ENCODE assay signal across 19 cellular contexts in the genomic region with DNA sequence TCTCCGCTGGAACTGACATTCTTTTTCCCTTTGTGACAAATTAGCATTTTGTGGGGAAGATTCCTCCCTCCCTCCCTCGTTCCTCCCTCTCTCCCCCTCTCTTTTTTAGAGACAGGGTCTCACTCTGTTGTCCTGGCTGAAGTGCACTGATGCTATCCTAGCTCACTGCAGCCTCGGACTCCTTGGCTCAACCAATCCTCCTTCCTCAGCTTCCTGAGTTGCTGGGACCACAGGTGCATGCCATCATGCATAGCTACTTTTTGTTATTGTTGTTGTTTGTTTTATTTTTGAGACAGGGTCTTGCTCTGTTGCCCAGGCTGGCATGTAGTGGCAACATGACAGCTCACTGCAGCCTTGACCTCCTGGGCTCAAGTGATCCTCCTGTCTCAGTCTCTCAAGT. TPM values are rescaled to one million over a fixed set of nuclear protein-coding genes. Genes with fewer than 3 reads are reported as not detected.
DNase-seq lines count a peak whose midpoint lies in the region; ATAC-seq, FAIRE-seq and TF ChIP-seq lines count a peak whose summit lies in the region.
"Had no signal": no experiment of that assay in that cellular context is flagged by ENCODE, and none has a peak within 500 bp of the region (broad histone marks: within the 10 kb centered on the region; RNA-seq: fewer than 3 reads in every experiment).

No MANE protein-coding gene starts in this region.

- H3K9me2 ChIP-seq in GM23338 (ENCODE audit: insufficient read depth): no peaks in the 10 kb centered on the region

- H3K4me1 ChIP-seq in GM23338 (ENCODE audit: insufficient read depth): peaks cover 11% of the 10 kb centered on the region; the same call in 1 of the 2 replicates
- no peaks in the 10 kb centered on the region for H3K4me1 ChIP-seq in HEK293 (ENCODE audit: control insufficient read depth, insufficient read depth, low read length)
- peaks cover under 1 to 11% of the 10 kb centered on the region in 2 experiments; a peak in 2 of 5 replicates for H3K4me1 ChIP-seq in K562 (replicated peaks in 1 of 2; ENCODE audit: control insufficient read depth in 2 of 2, insufficient read depth in 2 of 2, low read length in 2 of 2)
- peaks cover 4% of the 10 kb centered on the region for H3K4me1 ChIP-seq in neural progenitor cell
- H3K4me1 ChIP-seq: BE2C, Caco-2 had no signal

- no peaks in the 10 kb centered on the region for H3K79me2 ChIP-seq in GM23338 (replicated peaks; ENCODE audit: insufficient read depth)
- H3K79me2 ChIP-seq in K562 (ENCODE audit: control insufficient read depth, insufficient read depth, low read length): no peaks in the 10 kb centered on the region
- no peaks in the 10 kb centered on the region for H3K79me2 ChIP-seq in neural progenitor cell (ENCODE audit: low read depth)

- H3K4me3 ChIP-seq in GM23338: no peak overlapping the region
- H3K4me3 ChIP-seq in HEK293 (ENCODE audit: low read depth, low read length): no peak overlapping the region
- H3K4me3 ChIP-seq in K562: no peak overlapping the region
- H3K4me3 ChIP-seq in neural progenitor cell: no peak overlapping the region
- H3K4me3 ChIP-seq: GM23248 had no signal

- intact Hi-C loops in K562 (cut with micrococcal nuclease) (loop anchor here (10.0 kb wide), 1 partner anchor 916 kb away; a partner anchor contains a TSS), posterior vena cava (cut with DNase I) (no loop called here)

- in situ Hi-C loops in K562 (cut with MboI): no loop called here

- no TSS peak for BruUV-seq in K562 (replicated peaks; lab: Mats Ljungman, UMichigan)

- CTCF ChIA-PET in HEK293 (lab: Yijun Ruan, JAX): interaction anchor here (1.3 kb wide), 1 partner anchor 26 kb away, joined by 7 read pairs; a partner anchor contains a TSS
- CTCF ChIA-PET in K562 (lab: Yijun Ruan, JAX; ENCODE audit: low intra/inter-chr PET ratio): no interaction called here

- no peaks in the 10 kb centered on the region for H3F3A ChIP-seq in GM23338 (replicated peaks; ENCODE audit: low read depth)
- H3F3A ChIP-seq in neural progenitor cell (ENCODE audit: low read depth): peaks cover 6% of the 10 kb centered on the region

- POLR2A ChIA-PET in HEK293 (lab: Yijun Ruan, JAX) (no interaction called here), K562 (lab: Yijun Ruan, JAX) (interaction anchor here (0.6 to 3.9 kb wide), 3 partner anchors 13 to 96 kb away, joined by 3 to 27 read pairs (median 3); no protein-coding TSS in a partner anchor)

- H4K20me1 ChIP-seq in GM23338 (replicated peaks; ENCODE audit: insufficient read depth) (no peaks in the 10 kb centered on the region), K562 (replicated peaks; ENCODE audit: control insufficient read depth, insufficient read depth, low read length) (no peaks in the 10 kb centered on the region), neural progenitor cell (ENCODE audit: low read depth) (no peaks in the 10 kb centered on the region)

- no peaks in the 10 kb centered on the region for H3K36me3 ChIP-seq in GM23338 (ENCODE audit: insufficient read depth)
- no peaks in the 10 kb centered on the region for H3K36me3 ChIP-seq in HEK293 (ENCODE audit: control insufficient read depth in 2 of 2, insufficient read depth in 1 of 2, low read length in 2 of 2)
- no peaks in the 10 kb centered on the region for H3K36me3 ChIP-seq in K562 (ENCODE audit: control insufficient read depth, insufficient read depth, low read length)
- H3K36me3 ChIP-seq in neural progenitor cell: no peaks in the 10 kb centered on the region
- H3K36me3 ChIP-seq: BE2C had no signal

- TF ChIP-seq EP300 in K562 (IDR thresholded peaks at IDR 0.05; ENCODE audit: low read length): no peak

- H3K27ac Mint-ChIP-seq in GM23338: no peak overlapping the region
- H3K27ac Mint-ChIP-seq in neural progenitor cell: peak overlapping the region; percentile 67
- H3K27ac Mint-ChIP-seq in activated naive CD4-positive, alpha-beta T cell treated with anti-CD3 and anti-CD28 coated beads, Interleukin-2, amount 50 U/mL, for 72 hours: peak overlapping the region in 1 of 2 donors; percentile 45
- H3K27ac Mint-ChIP-seq: CD4-positive, alpha-beta T cell had no signal

- no peaks in the 10 kb centered on the region for H3K27me3 ChIP-seq in GM23338 (ENCODE audit: insufficient read depth)
- no peaks in the 10 kb centered on the region for H3K27me3 ChIP-seq in K562 (ENCODE audit: control insufficient read depth in 2 of 2, insufficient read depth in 2 of 2, low read length in 2 of 2)
- H3K27me3 ChIP-seq in neural progenitor cell: peaks cover 6% of the 10 kb centered on the region
- H3K27me3 ChIP-seq: BE2C had no signal

- no peaks in the 10 kb centered on the region for H3K9me1 ChIP-seq in K562 (ENCODE audit: control insufficient read depth, insufficient read depth, low read length)

- H3K4me3 Mint-ChIP-seq in GM23338: no peak overlapping the region
- no peak overlapping the region for H3K4me3 Mint-ChIP-seq in neural progenitor cell
- H3K4me3 Mint-ChIP-seq: CD4-positive, alpha-beta T cell had no signal

- ATAC-seq in GM23338 (no peak), K562 (no peak), GM21717 (IDR thresholded peaks at IDR 0.05; ENCODE audit: unreplicated experiment) (no peak)
- no peak for ATAC-seq in activated naive CD4-positive, alpha-beta T cell treated with anti-CD3 and anti-CD28 coated beads, Interleukin-2, amount 50 U/mL, for 72 hours

- TF ChIP-seq POLR2A in K562 (conservative IDR thresholded peaks at IDR 0.05): no peak

- no peak for TF ChIP-seq RAD21 in K562 (CRISPR knock-in tag; conservative IDR thresholded peaks at IDR 0.05 in 1 of 2, IDR thresholded peaks at IDR 0.05 in 1 of 2)

- H3K4me1 Mint-ChIP-seq in GM23338: peaks cover 7% of the 10 kb centered on the region
- H3K4me1 Mint-ChIP-seq in neural progenitor cell: peaks cover 15% of the 10 kb centered on the region

- FAIRE-seq in K562 (lab: Jason Lieb, UNC): no peak
- FAIRE-seq: A204.1, D721Med, G401.6, GM12891, GM19239 had no signal

- peak; percentile 0 for DNase-seq in GM23338 (ENCODE audit: low spot score)
- DNase-seq in K562 (ENCODE audit: extremely low read depth in 1 of 4, low spot score in 3 of 4): no peak
- no peak for DNase-seq in neural progenitor cell (ENCODE audit: low spot score)
- DNase-seq in posterior vena cava (ENCODE audit: low spot score): no peak
- DNase-seq in activated naive CD4-positive, alpha-beta T cell treated with anti-CD3 and anti-CD28 coated beads, Interleukin-2, amount 50 U/mL, for 72 hours (ENCODE audit: low spot score in 2 of 2): no peak
- DNase-seq: ACHN; BE2C; Caco-2; CD4-positive, alpha-beta T cell; GM23248; H7 had no signal

- H3K9me3 ChIP-seq in HEK293 (ENCODE audit: control insufficient read depth, insufficient read depth, low read depth, low read length): no peaks in the 10 kb centered on the region
- H3K9me3 ChIP-seq in K562 (replicated peaks; ENCODE audit: control insufficient read depth, insufficient read depth, low read depth, low read length): no peaks in the 10 kb centered on the region
- H3K9me3 ChIP-seq in neural progenitor cell (ENCODE audit: low read depth): no peaks in the 10 kb centered on the region
- H3K9me3 ChIP-seq: BE2C, Caco-2 had no signal

- WGBS in K562 (ENCODE audit: insufficient coverage, low coverage, missing lambda C conversion rate): 37% methylated on average over 3 of the region's 3 CpGs

- H3K27ac ChIP-seq in GM23338 (ENCODE audit: low read depth): no peak overlapping the region
- no peak overlapping the region for H3K27ac ChIP-seq in HEK293 (ENCODE audit: extremely low read depth, low read depth, low read length)
- H3K27ac ChIP-seq in K562 (ENCODE audit: extremely low read depth, low read depth, low read length): no peak overlapping the region
- no peak overlapping the region for H3K27ac ChIP-seq in neural progenitor cell
- H3K27ac ChIP-seq: C4-2B, GM23248 had no signal

- no peaks in the 10 kb centered on the region; the same call in 2 of the 3 replicates for H3K36me3 Mint-ChIP-seq in GM23338 (ENCODE audit: low read depth)
- H3K36me3 Mint-ChIP-seq in neural progenitor cell: peaks cover under 1% of the 10 kb centered on the region
- no peaks in the 10 kb centered on the region for H3K36me3 Mint-ChIP-seq in activated naive CD4-positive, alpha-beta T cell treated with anti-CD3 and anti-CD28 coated beads, Interleukin-2, amount 50 U/mL, for 72 hours

- H3K9me3 Mint-ChIP-seq in GM23338: no peaks in the 10 kb centered on the region
- peaks cover under 1% of the 10 kb centered on the region for H3K9me3 Mint-ChIP-seq in neural progenitor cell
- peaks cover 0 to 8% of the 10 kb centered on the region in 2 donors for H3K9me3 Mint-ChIP-seq in activated naive CD4-positive, alpha-beta T cell treated with anti-CD3 and anti-CD28 coated beads, Interleukin-2, amount 50 U/mL, for 72 hours
- H3K9me3 Mint-ChIP-seq: CD4-positive, alpha-beta T cell had no signal

- H3K27me3 Mint-ChIP-seq in GM23338 (ENCODE audit: insufficient read depth, low read depth, poor library complexity): peaks cover 8% of the 10 kb centered on the region
- peaks cover 8% of the 10 kb centered on the region for H3K27me3 Mint-ChIP-seq in neural progenitor cell (ENCODE audit: insufficient read depth, low read depth)
- H3K27me3 Mint-ChIP-seq: CD4-positive, alpha-beta T cell had no signal

- H2AFZ ChIP-seq in GM23338 (no peak overlapping the region), K562 (ENCODE audit: low read depth, low read length) (no peak overlapping the region), neural progenitor cell (replicated peaks) (no peak overlapping the region)
- H2AFZ ChIP-seq: GM23248 had no signal

- no peak overlapping the region; a peak in 1 of 4 replicates for H3K9ac ChIP-seq in K562 (ENCODE audit: insufficient read depth in 1 of 2, low read depth in 2 of 2, low read length in 2 of 2)
- no peak overlapping the region for H3K9ac ChIP-seq in neural progenitor cell
- H3K9ac ChIP-seq: GM23248 had no signal

- no peak overlapping the region for H3K4me2 ChIP-seq in GM23338
- H3K4me2 ChIP-seq in K562 (ENCODE audit: insufficient read depth, low read length): no peak overlapping the region
- no peak overlapping the region for H3K4me2 ChIP-seq in neural progenitor cell

- no peak for TF ChIP-seq CTCF in GM23338 (conservative IDR thresholded peaks at IDR 0.05; ENCODE audit: low read depth in 2 of 2)
- no peak for TF ChIP-seq CTCF in HEK293 (tag by site-specific recombination; IDR thresholded peaks at IDR 0.05)
- no peak for TF ChIP-seq CTCF in K562 (IDR thresholded peaks at IDR 0.05 in 2 of 3, conservative IDR thresholded peaks at IDR 0.05 in 1 of 3; ENCODE audit: insufficient read depth in 2 of 3, low read depth in 1 of 3, low read length in 3 of 3)
- TF ChIP-seq CTCF in neural progenitor cell (IDR thresholded peaks at IDR 0.05): no peak

RNA-seq across cellular contexts. Expression of a gene that starts 6.8 kb away (rescaled TPM):
- 62.8 and 66.8 TPM in 2 replicates for total RNA-seq in GM23338 (2014; rRNA removed; shearing (Covaris generic))
- polyA plus RNA-seq in GM23338 (2016; fragmentation: Nextera tagmentation; extraction: Ambion mirVana) (9.3 and 10.4 TPM in 2 replicates), K562 (2011; rRNA removed) (3.1 and 4.6 TPM in 2 replicates), K562 (2014; fragmentation: Illumina TruSeq; extraction: Trizol) (15.8 and 21.4 TPM in 2 replicates), K562 (2014; fragmentation: Nextera tagmentation; extraction: Ambion mirVana) (under 1 TPM; 0.10 to 0.39 TPM), K562 (2014; rRNA removed) (16.4 and 17.0 TPM in 2 replicates)
- 25.0 and 40.0 TPM in 2 replicates for total RNA-seq in K562 (2011; cell fraction: chromatin; rRNA removed; ENCODE audit: low replicate concordance)
- total RNA-seq in K562 (2011; cell fraction: nucleolus; rRNA removed): 28.2 and 34.2 TPM in 2 replicates
- 21.0 and 24.4 TPM in 2 replicates for total RNA-seq in K562 (2011; cell fraction: nucleoplasm; rRNA removed)
- total RNA-seq in K562 (2014; rRNA removed) (10.8 and 16.6 TPM in 2 replicates), K562 (2014; rRNA removed; fragmentation: Illumina TruSeq; extraction: Trizol) (2.8 and 3.2 TPM in 2 replicates), K562 (2015; rRNA removed; fragmentation: Illumina TruSeq; extraction: Trizol) (4.6 and 5.6 TPM in 2 replicates), K562 (2021) (55.4 and 60.5 TPM in 2 replicates), neural progenitor cell (ENCODE audit: low replicate concordance) (7.4 and 15.7 TPM in 2 replicates), posterior vena cava (100 to 1,000 TPM; 104 to 111 TPM)
- polyA plus RNA-seq in K562 (2011; cell fraction: cytosol; rRNA removed): 3.6 and 6.1 TPM in 2 replicates
- 8.6 and 16.4 TPM in 2 replicates for polyA plus RNA-seq in K562 (2011; cell fraction: nucleus; rRNA removed)
- polyA plus RNA-seq in K562 (2012): 13.2 and 13.6 TPM in 2 replicates
- polyA minus RNA-seq in K562 (2011; rRNA and poly(A)+ RNA removed): 2.7 and 4.6 TPM in 2 replicates
- polyA minus RNA-seq in K562 (2011; cell fraction: cytosol; rRNA and poly(A)+ RNA removed): 20.6 and 21.9 TPM in 2 replicates
- polyA minus RNA-seq in K562 (2011; cell fraction: nucleus; rRNA and poly(A)+ RNA removed): 8.6 and 10.9 TPM in 2 replicates
- total RNA-seq in activated naive CD4-positive, alpha-beta T cell treated with anti-CD3 and anti-CD28 coated beads, Interleukin-2, amount 50 U/mL, for 72 hours: 10 to 100 TPM; 26.6 to 43.8 TPM

RNA-seq across cellular contexts. Expression of a gene that starts 26.7 kb away (rescaled TPM):
- 54.3 and 79.1 TPM in 2 replicates for total RNA-seq in GM23338 (2014; rRNA removed; shearing (Covaris generic))
- polyA plus RNA-seq in GM23338 (2016; fragmentation: Nextera tagmentation; extraction: Ambion mirVana) (167 and 173 TPM in 2 replicates), K562 (2011; rRNA removed) (9.9 and 13.5 TPM in 2 replicates), K562 (2014; fragmentation: Illumina TruSeq; extraction: Trizol) (8.4 and 22.6 TPM in 2 replicates), K562 (2014; fragmentation: Nextera tagmentation; extraction: Ambion mirVana) (1 to 10 TPM in 1 of 2 experiments, under 1 TPM in 1; 0.58 to 1.0 TPM), K562 (2014; rRNA removed) (143 and 153 TPM in 2 replicates)
- 32.5 and 87.9 TPM in 2 replicates for total RNA-seq in K562 (2011; cell fraction: chromatin; rRNA removed; ENCODE audit: low replicate concordance)
- total RNA-seq in K562 (2011; cell fraction: nucleolus; rRNA removed): 57.6 and 57.7 TPM in 2 replicates
- 37.4 and 38.2 TPM in 2 replicates for total RNA-seq in K562 (2011; cell fraction: nucleoplasm; rRNA removed)
- total RNA-seq in K562 (2014; rRNA removed) (74.4 and 79.5 TPM in 2 replicates), K562 (2014; rRNA removed; fragmentation: Illumina TruSeq; extraction: Trizol) (4.5 and 5.2 TPM in 2 replicates), K562 (2015; rRNA removed; fragmentation: Illumina TruSeq; extraction: Trizol) (13.7 and 15.9 TPM in 2 replicates), K562 (2021) (142 TPM in 2 replicates), neural progenitor cell (ENCODE audit: low replicate concordance) (11.3 and 68.2 TPM in 2 replicates), posterior vena cava (10 to 100 TPM; 50.7 to 52.9 TPM)
- polyA plus RNA-seq in K562 (2011; cell fraction: cytosol; rRNA removed): 19.5 and 92.5 TPM in 2 replicates
- polyA plus RNA-seq in K562 (2011; cell fraction: nucleus; rRNA removed): 23.2 and 44.5 TPM in 2 replicates
- 74.5 and 114 TPM in 2 replicates for polyA plus RNA-seq in K562 (2012)
- polyA minus RNA-seq in K562 (2011; rRNA and poly(A)+ RNA removed): 3.3 and 3.9 TPM in 2 replicates
- polyA minus RNA-seq in K562 (2011; cell fraction: cytosol; rRNA and poly(A)+ RNA removed): 16.1 and 25.8 TPM in 2 replicates
- 10.0 and 14.0 TPM in 2 replicates for polyA minus RNA-seq in K562 (2011; cell fraction: nucleus; rRNA and poly(A)+ RNA removed)
- 10 to 100 TPM; 59.1 to 66.9 TPM for total RNA-seq in activated naive CD4-positive, alpha-beta T cell treated with anti-CD3 and anti-CD28 coated beads, Interleukin-2, amount 50 U/mL, for 72 hours
